ENCODE assay signal across 10 cellular contexts in genomic region chr5:159021360-159022177, GRCh38.
DNase-seq lines count a peak whose midpoint lies in the region; ATAC-seq and TF ChIP-seq lines count a peak whose summit lies in the region.
"Had no signal": no experiment of that assay in that cellular context is flagged by ENCODE, and none has a peak within 500 bp of the region (broad histone marks: within the 10 kb centered on the region; RNA-seq: fewer than 3 reads in every experiment).

No MANE protein-coding gene starts in this region.

- H3K4me1 Mint-ChIP-seq in MCF 10A (ENCODE audit: insufficient read depth, unreplicated experiment), result peaks cover 22% of the 10 kb centered on the region

- H2AK5ac ChIP-seq in mesenchymal stem cell (ENCODE audit: low read length, severe bottlenecking), result no peak overlapping the region

- H3K27me3 ChIP-seq in mammary epithelial cell (ENCODE audit: insufficient read depth, low read length), result no peaks in the 10 kb centered on the region
- H3K27me3 ChIP-seq in mesenchymal stem cell (ENCODE audit: control insufficient read depth in 1 of 2, insufficient read depth in 1 of 2, low read length in 2 of 2), result no peaks in the 10 kb centered on the region
- no peaks in the 10 kb centered on the region for H3K27me3 ChIP-seq in vagina
- H3K27me3 ChIP-seq: ovary had no signal

- no peaks in the 10 kb centered on the region for H3K36me3 Mint-ChIP-seq in MCF 10A (ENCODE audit: insufficient read depth, unreplicated experiment)

- no peak overlapping the region for H3K4me2 ChIP-seq in mammary epithelial cell (ENCODE audit: insufficient read depth, low read depth, low read length)
- H3K4me2 ChIP-seq in mesenchymal stem cell (ENCODE audit: low read length, poor library complexity, severe bottlenecking), result no peak overlapping the region

- no peak overlapping the region for H3K27ac Mint-ChIP-seq in MCF 10A (ENCODE audit: low read depth, unreplicated experiment)

- H3K4me3 Mint-ChIP-seq in MCF 10A (ENCODE audit: unreplicated experiment), result no peak overlapping the region

- dilution Hi-C loops in mammary epithelial cell (cut with HindIII; ENCODE audit: low sequenced_read_pairs), result no loop called here

- no peaks in the 10 kb centered on the region for H3K27me3 Mint-ChIP-seq in MCF 10A (ENCODE audit: insufficient read depth, unreplicated experiment)

- H3K27ac ChIP-seq in mammary epithelial cell (ENCODE audit: insufficient read depth, low read depth, low read length), result no peak overlapping the region
- no peak overlapping the region for H3K27ac ChIP-seq in mesenchymal stem cell (ENCODE audit: low read length, poor library complexity, severe bottlenecking)
- peak overlapping the region; percentile 76 for H3K27ac ChIP-seq in vagina
- H3K27ac ChIP-seq: ovary had no signal

- no TSS peak for BruUV-seq in MCF 10A (replicated peaks; lab: Mats Ljungman, UMichigan)
- no TSS peak for BruUV-seq in mammary epithelial cell (replicated peaks; lab: Mats Ljungman, UMichigan)

- H3K79me1 ChIP-seq in mesenchymal stem cell (replicated peaks; ENCODE audit: low read length, poor library complexity, severe bottlenecking), result no peaks in the 10 kb centered on the region

- H3K14ac ChIP-seq in mesenchymal stem cell (ENCODE audit: low read length in 2 of 2), result no peak overlapping the region

- no peak overlapping the region for H2AFZ ChIP-seq in mammary epithelial cell (ENCODE audit: low read depth, low read length)
- H2AFZ ChIP-seq in mesenchymal stem cell (ENCODE audit: low read depth, low read length), result no peak overlapping the region

- TF ChIP-seq CTCF in MCF 10A (IDR thresholded peaks at IDR 0.05; ENCODE audit: unreplicated experiment) (no peak), mammary epithelial cell (conservative IDR thresholded peaks at IDR 0.05 in 1 of 2, IDR thresholded peaks at IDR 0.05 in 1 of 2; ENCODE audit: extremely low read depth in 1 of 2, insufficient read depth in 1 of 2, low read depth in 1 of 2, low read length in 2 of 2) (no peak), cardiac fibroblast (IDR thresholded peaks at IDR 0.05; ENCODE audit: low read depth, low read length) (no peak), vagina (IDR thresholded peaks at IDR 0.05) (no peak)

- intact Hi-C loops in MCF 10A (cut with micrococcal nuclease), result no loop called here
- intact Hi-C loops in mammary epithelial cell (cut with micrococcal nuclease), result no loop called here
- intact Hi-C loops in vagina (cut with DNase I), result no loop called here

- DNase-seq in MCF 10A (ENCODE audit: unreplicated experiment), result peak; percentile 67
- no peak for DNase-seq in mammary epithelial cell
- peak; percentile 78 to 81 for DNase-seq in cardiac fibroblast (ENCODE audit: low read depth in 2 of 2)
- peak; percentile 82 for DNase-seq in mesenchymal stem cell
- DNase-seq in vagina (ENCODE audit: extremely low spot score in 2 of 2), result no peak
- no peak for DNase-seq in hepatic stellate cell (ENCODE audit: low spot score)
- DNase-seq: hypothalamus had no signal

- no peak overlapping the region for H3K4ac ChIP-seq in mesenchymal stem cell (ENCODE audit: low read depth in 1 of 2, low read length in 2 of 2)

- ATAC-seq in HG03571 (IDR thresholded peaks at IDR 0.05; ENCODE audit: unreplicated experiment) (no peak), HG02884 (IDR thresholded peaks at IDR 0.05; ENCODE audit: unreplicated experiment) (no peak)

- peaks cover 9% of the 10 kb centered on the region for H3K4me1 ChIP-seq in mammary epithelial cell (ENCODE audit: insufficient read depth, low read length)
- peaks cover 2% of the 10 kb centered on the region for H3K4me1 ChIP-seq in mesenchymal stem cell (ENCODE audit: control insufficient read depth, insufficient read depth, low read depth, low read length)
- peaks cover 33% of the 10 kb centered on the region for H3K4me1 ChIP-seq in vagina

- no peak overlapping the region for H3K23ac ChIP-seq in mesenchymal stem cell (ENCODE audit: low read length in 2 of 2)

- peak overlapping the region in 1 of 2 experiments; percentile 4 for H2BK12ac ChIP-seq in mesenchymal stem cell (ENCODE audit: low read length in 2 of 2)

- no peak overlapping the region for H3K18ac ChIP-seq in mesenchymal stem cell (ENCODE audit: low read depth in 1 of 2, low read length in 2 of 2)

- H3K9me3 Mint-ChIP-seq in MCF 10A (ENCODE audit: unreplicated experiment), result no peaks in the 10 kb centered on the region

- CTCF ChIA-PET in MCF 10A (lab: Yijun Ruan, JAX), result interaction anchor here (0.6 to 0.8 kb wide), 2 partner anchors 320 to 1257 kb away, joined by 3 read pairs; no protein-coding TSS in a partner anchor
- CTCF ChIA-PET in mammary epithelial cell (lab: Charles Lee; ENCODE audit: low non-redundant PET), result no interaction called here

- POLR2A ChIA-PET in MCF 10A (lab: Yijun Ruan, JAX), result interaction anchor here (1.3 kb wide), 1 partner anchor 18 kb away, joined by 6 read pairs; no protein-coding TSS in a partner anchor

- no peaks in the 10 kb centered on the region for H3K79me2 ChIP-seq in mammary epithelial cell (ENCODE audit: insufficient read depth, low read length)

- H3K9me3 ChIP-seq in mammary epithelial cell (replicated peaks; ENCODE audit: insufficient read depth, low read length) (no peaks in the 10 kb centered on the region), mesenchymal stem cell (ENCODE audit: control insufficient read depth, low read length) (no peaks in the 10 kb centered on the region), vagina (no peaks in the 10 kb centered on the region)
- H3K9me3 ChIP-seq: ovary had no signal

- no peak overlapping the region for H2BK15ac ChIP-seq in mesenchymal stem cell (ENCODE audit: low read depth, poor library complexity, severe bottlenecking)

- no peaks in the 10 kb centered on the region for H4K20me1 ChIP-seq in mammary epithelial cell (ENCODE audit: insufficient read depth, low read length)

- H4K8ac ChIP-seq in mesenchymal stem cell (ENCODE audit: low read length), result no peak overlapping the region

- H3K36me3 ChIP-seq in mammary epithelial cell (ENCODE audit: insufficient read depth, low read length), result no peaks in the 10 kb centered on the region
- H3K36me3 ChIP-seq in mesenchymal stem cell (ENCODE audit: control insufficient read depth in 1 of 2, insufficient read depth in 2 of 2, low read depth in 1 of 2, low read length in 2 of 2), result peaks cover 0 to 13% of the 10 kb centered on the region in 2 experiments
- no peaks in the 10 kb centered on the region for H3K36me3 ChIP-seq in vagina
- H3K36me3 ChIP-seq: ovary had no signal

- no peak overlapping the region for H3K4me3 ChIP-seq in mammary epithelial cell (replicated peaks in 1 of 3; ENCODE audit: insufficient read depth in 1 of 3, low read depth in 2 of 3, low read length in 3 of 3)
- no peak overlapping the region for H3K4me3 ChIP-seq in cardiac fibroblast (replicated peaks in 1 of 2; ENCODE audit: low read depth in 2 of 2, low read length in 2 of 2)
- H3K4me3 ChIP-seq in mesenchymal stem cell (ENCODE audit: insufficient read depth in 1 of 2, low read depth in 1 of 2, low read length in 2 of 2), result peak overlapping the region in 1 of 2 experiments; percentile 57
- peak overlapping the region in 1 of 2 donors; percentile 21 for H3K4me3 ChIP-seq in vagina
- H3K4me3 ChIP-seq: ovary had no signal

- TF ChIP-seq POLR2A in vagina (IDR thresholded peaks at IDR 0.05), result no peak

- H2BK5ac ChIP-seq in mesenchymal stem cell (ENCODE audit: low read depth, low read length, poor library complexity, severe bottlenecking), result no peak overlapping the region

- H4K91ac ChIP-seq in mesenchymal stem cell (ENCODE audit: low read length), result no peak overlapping the region

- H3K9ac ChIP-seq in mammary epithelial cell (ENCODE audit: insufficient read depth, low read length) (no peak overlapping the region), mesenchymal stem cell (ENCODE audit: low read length) (peak overlapping the region; percentile 74)

- no peak overlapping the region for H2BK120ac ChIP-seq in mesenchymal stem cell (ENCODE audit: low read depth, low read length)

- 72% methylated on average over 17 of the region's 19 CpGs for WGBS in mammary epithelial cell (ENCODE audit: low coverage, missing lambda C conversion rate)
- WGBS in mesenchymal stem cell, result 68% methylated on average over 16 of the region's 19 CpGs

- in situ Hi-C loops in mammary epithelial cell (cut with MboI; ENCODE audit: low sequenced_read_pairs in 2 of 2), result no loop called here

Comparison
In these comparisons a context has a peak if more than half of its experiments do, and no peak if none do; other contexts are left out.
1. DNase-seq: peak in MCF 10A (single experiment), cardiac fibroblast (2 of 2) and mesenchymal stem cell (single experiment); none in mammary epithelial cell (single experiment), vagina (0 of 2) and hepatic stellate cell (single experiment).